25 cellular contexts compared by ENCODE assay signal in the genomic region with DNA sequence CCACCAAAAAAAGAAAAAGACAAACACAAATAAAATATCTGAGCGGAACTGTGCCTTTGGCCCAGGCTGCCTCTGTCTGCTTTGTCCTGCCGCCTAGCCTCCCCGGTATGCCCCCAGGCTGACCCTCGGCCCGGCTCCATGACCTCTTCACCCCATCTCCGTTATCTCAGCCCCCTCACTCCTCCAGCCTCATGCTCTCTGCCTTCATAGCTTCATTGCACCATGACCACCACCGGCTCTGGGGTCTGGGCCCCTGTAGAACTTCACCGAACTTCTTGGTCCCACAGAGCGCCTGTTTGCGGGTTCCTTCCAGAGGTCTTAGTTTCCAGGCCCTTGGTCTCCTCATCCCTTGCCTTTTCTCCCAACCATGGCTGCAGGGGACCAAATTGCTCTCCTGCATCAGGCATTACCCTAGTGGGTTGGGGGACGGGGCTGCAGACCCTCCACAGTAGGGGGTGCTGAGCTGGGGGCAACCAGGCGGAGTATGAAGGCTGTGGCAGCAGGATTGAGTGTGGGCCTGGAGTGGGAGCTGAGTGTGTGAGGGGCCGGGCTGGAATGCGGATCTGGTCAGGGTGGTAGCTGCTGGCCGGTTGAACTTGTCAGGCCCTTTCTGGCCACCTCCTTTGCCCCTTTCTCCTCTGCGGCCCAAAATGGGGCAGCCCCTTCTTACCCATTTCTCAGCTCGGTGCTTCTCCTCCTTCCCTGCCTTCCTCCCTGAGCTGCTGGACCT. TPM values are rescaled to one million over a fixed set of nuclear protein-coding genes. Genes with fewer than 3 reads are reported as not detected.
DNase-seq lines count a peak whose midpoint lies in the region; ATAC-seq, FAIRE-seq and TF ChIP-seq lines count a peak whose summit lies in the region.
"Had no signal": no experiment of that assay in that cellular context is flagged by ENCODE, and none has a peak within 500 bp of the region (broad histone marks: within the 10 kb centered on the region; RNA-seq: fewer than 3 reads in every experiment).

No MANE protein-coding gene starts in this region.

- no peak for FAIRE-seq in H54 (lab: Jason Lieb, UNC)
- FAIRE-seq: D721Med, endometrium, GM18507 had no signal

- peak overlapping the region; percentile 38 for H3K4me3 ChIP-seq in lower lobe of right lung
- H3K4me3 ChIP-seq: gastrocnemius medialis, hepatocyte had no signal

- peaks cover 97% of the 10 kb centered on the region for H3K36me3 ChIP-seq in lower lobe of right lung

- CTCF ChIA-PET in RWPE1 (lab: Yijun Ruan, JAX): no interaction called here

- H3K27ac Mint-ChIP-seq in activated CD4-positive, alpha-beta T cell treated with anti-CD3 and anti-CD28 coated beads, Interleukin-2, amount 10 ng/mL, durations not matched to agents 24 days and 14 days: peak overlapping the region; percentile 32
- H3K27ac Mint-ChIP-seq in stimulated activated naive B cell treated with anti-CD40 and anti-IgM and Interleukin-4, amounts not matched to agents 10 μg/mL and 1 μg/mL and 100 μg/mL, for 72 hours: peak overlapping the region; percentile 2
- H3K27ac Mint-ChIP-seq: activated CD4-positive, alpha-beta memory T cell treated with anti-CD3 and anti-CD28 coated beads, Interleukin-2, amount 10 ng/mL, durations not matched to agents 7 days and 5 days had no signal

- POLR2A ChIA-PET in RWPE1 (lab: Yijun Ruan, JAX; ENCODE audit: low non-redundant PET): no interaction called here

- H3K27ac ChIP-seq in RWPE1 (peak overlapping the region; percentile 50), lower lobe of right lung (peak overlapping the region; percentile 65)
- H3K27ac ChIP-seq: gastrocnemius medialis, hepatocyte, neutrophil had no signal

- no peaks in the 10 kb centered on the region for H3K27me3 ChIP-seq in lower lobe of right lung (ENCODE audit: low read depth)
- H3K27me3 ChIP-seq: gastrocnemius medialis, hepatocyte, neutrophil had no signal

- TF ChIP-seq CTCF in RWPE1 (conservative IDR thresholded peaks at IDR 0.05; ENCODE audit: low read depth): no peak
- TF ChIP-seq CTCF in lower lobe of right lung (IDR thresholded peaks at IDR 0.05): no peak

- H3K27me3 Mint-ChIP-seq in activated CD4-positive, alpha-beta T cell treated with anti-CD3 and anti-CD28 coated beads, Interleukin-2, amount 10 ng/mL, durations not matched to agents 24 days and 14 days: no peaks in the 10 kb centered on the region
- no peaks in the 10 kb centered on the region for H3K27me3 Mint-ChIP-seq in stimulated activated naive B cell treated with anti-CD40 and anti-IgM and Interleukin-4, amounts not matched to agents 10 μg/mL and 1 μg/mL and 100 μg/mL, for 72 hours
- H3K27me3 Mint-ChIP-seq: activated CD4-positive, alpha-beta memory T cell treated with anti-CD3 and anti-CD28 coated beads, Interleukin-2, amount 10 ng/mL, durations not matched to agents 7 days and 5 days; activated naive CD8-positive, alpha-beta T cell treated with anti-CD3 and anti-CD28 coated beads, Interleukin-2, amount 10 ng/mL, durations not matched to agents 7 days and 5 days had no signal

- intact Hi-C loops in activated CD4-positive, alpha-beta T cell treated with anti-CD3 and anti-CD28 coated beads, Interleukin-2, amount 10 ng/mL, durations not matched to agents 24 days and 14 days (cut with micrococcal nuclease): no loop called here
- intact Hi-C loops in lower lobe of right lung (cut with DNase I): no loop called here

- H3K36me3 Mint-ChIP-seq in activated CD4-positive, alpha-beta T cell treated with anti-CD3 and anti-CD28 coated beads, Interleukin-2, amount 10 ng/mL, durations not matched to agents 24 days and 14 days (ENCODE audit: low read depth): peaks cover 47% of the 10 kb centered on the region
- peaks cover 49 to 61% of the 10 kb centered on the region in 2 donors for H3K36me3 Mint-ChIP-seq in stimulated activated naive B cell treated with anti-CD40 and anti-IgM and Interleukin-4, amounts not matched to agents 10 μg/mL and 1 μg/mL and 100 μg/mL, for 72 hours

- TF ChIP-seq POLR2A in H54 (IDR thresholded peaks at IDR 0.05; ENCODE audit: low read depth, low read length): no peak

- H3K9me3 Mint-ChIP-seq in activated CD4-positive, alpha-beta T cell treated with anti-CD3 and anti-CD28 coated beads, Interleukin-2, amount 10 ng/mL, durations not matched to agents 24 days and 14 days: no peaks in the 10 kb centered on the region
- no peaks in the 10 kb centered on the region for H3K9me3 Mint-ChIP-seq in stimulated activated naive B cell treated with anti-CD40 and anti-IgM and Interleukin-4, amounts not matched to agents 10 μg/mL and 1 μg/mL and 100 μg/mL, for 72 hours
- H3K9me3 Mint-ChIP-seq: activated CD4-positive, alpha-beta memory T cell treated with anti-CD3 and anti-CD28 coated beads, Interleukin-2, amount 10 ng/mL, durations not matched to agents 7 days and 5 days; activated naive CD8-positive, alpha-beta T cell treated with anti-CD3 and anti-CD28 coated beads, Interleukin-2, amount 10 ng/mL, durations not matched to agents 7 days and 5 days had no signal

- H3K4me1 ChIP-seq in lower lobe of right lung: peaks cover 58% of the 10 kb centered on the region

- H3K4me3 Mint-ChIP-seq in activated CD4-positive, alpha-beta T cell treated with anti-CD3 and anti-CD28 coated beads, Interleukin-2, amount 10 ng/mL, durations not matched to agents 24 days and 14 days: no peak overlapping the region
- no peak overlapping the region for H3K4me3 Mint-ChIP-seq in stimulated activated naive B cell treated with anti-CD40 and anti-IgM and Interleukin-4, amounts not matched to agents 10 μg/mL and 1 μg/mL and 100 μg/mL, for 72 hours
- H3K4me3 Mint-ChIP-seq: activated CD4-positive, alpha-beta memory T cell treated with anti-CD3 and anti-CD28 coated beads, Interleukin-2, amount 10 ng/mL, durations not matched to agents 7 days and 5 days; activated naive CD8-positive, alpha-beta T cell treated with anti-CD3 and anti-CD28 coated beads, Interleukin-2, amount 10 ng/mL, durations not matched to agents 7 days and 5 days had no signal

- H3K9me3 ChIP-seq in lower lobe of right lung: no peaks in the 10 kb centered on the region
- H3K9me3 ChIP-seq: gastrocnemius medialis, neutrophil had no signal

- peak; percentile 3 to 8 for ATAC-seq in lower lobe of right lung
- ATAC-seq in stimulated activated naive B cell treated with anti-CD40 and anti-IgM and Interleukin-4, amounts not matched to agents 10 μg/mL and 1 μg/mL and 100 μg/mL, for 72 hours (replicated peaks): no peak
- ATAC-seq: activated CD4-positive, CD25-positive, alpha-beta regulatory T cell treated with anti-CD3 and anti-CD28 coated beads, Interleukin-2, amount 50 U/mL, for 24 hours; gastrocnemius medialis had no signal

- H3K4me1 Mint-ChIP-seq in activated CD4-positive, alpha-beta T cell treated with anti-CD3 and anti-CD28 coated beads, Interleukin-2, amount 10 ng/mL, durations not matched to agents 24 days and 14 days: no peaks in the 10 kb centered on the region
- peaks cover 5% of the 10 kb centered on the region in 2 donors for H3K4me1 Mint-ChIP-seq in stimulated activated naive B cell treated with anti-CD40 and anti-IgM and Interleukin-4, amounts not matched to agents 10 μg/mL and 1 μg/mL and 100 μg/mL, for 72 hours
- H3K4me1 Mint-ChIP-seq: activated CD4-positive, alpha-beta memory T cell treated with anti-CD3 and anti-CD28 coated beads, Interleukin-2, amount 10 ng/mL, durations not matched to agents 7 days and 5 days had no signal

- DNase-seq in activated CD4-positive, alpha-beta T cell treated with anti-CD3 and anti-CD28 coated beads, Interleukin-2, amount 10 ng/mL, durations not matched to agents 24 days and 14 days: no peak
- no peak for DNase-seq in activated CD4-positive, alpha-beta T cell treated with anti-CD3 and anti-CD28 coated beads, Interleukin-2, amount 50 U/mL, for 1 hour
- DNase-seq in RWPE1 (ENCODE audit: low spot score) (no peak), lower lobe of right lung (peak; percentile 49), GOT3 (lab: John Stamatoyannopoulos, UW) (no peak), H54 (ENCODE audit: insufficient read length, low spot score) (no peak)
- no peak for DNase-seq in stimulated activated naive B cell treated with anti-CD40 and anti-IgM and Interleukin-4, amounts not matched to agents 10 μg/mL and 1 μg/mL and 100 μg/mL, for 72 hours
- DNase-seq in activated CD4-positive, CD25-positive, alpha-beta regulatory T cell (lab: John Stamatoyannopoulos, UW): no peak
- DNase-seq: activated CD4-positive, alpha-beta memory T cell treated with anti-CD3 and anti-CD28 coated beads, Interleukin-2, amount 10 ng/mL, durations not matched to agents 7 days and 5 days; activated naive CD8-positive, alpha-beta T cell treated with anti-CD3 and anti-CD28 coated beads, Interleukin-2, amount 10 ng/mL, durations not matched to agents 7 days and 5 days; central memory CD4-positive, alpha-beta T cell; dermis blood vessel endothelial cell; gastrocnemius medialis; mesendoderm; NCI-H1694; NCI-H2171 treated with DMSO at 0.1 percent for 48 hours; NCI-H526; NK-92 treated with Interleukin-12 subunit alpha and Interleukin-12 subunit beta, amount 100 ng/mL, for 24 hours; SIG-M5 had no signal

RNA-seq across cellular contexts. Expression of a gene that starts 6.9 kb away (rescaled TPM):
- total RNA-seq in activated CD4-positive, alpha-beta T cell treated with anti-CD3 and anti-CD28 coated beads, Interleukin-2, amount 10 ng/mL, durations not matched to agents 24 days and 14 days: 45.9 and 47.7 TPM in 2 replicates
- 22.1 TPM for total RNA-seq in lower lobe of right lung

RNA-seq across cellular contexts. Expression of a gene that starts 7.5 kb away (rescaled TPM):
- total RNA-seq in activated CD4-positive, alpha-beta T cell treated with anti-CD3 and anti-CD28 coated beads, Interleukin-2, amount 10 ng/mL, durations not matched to agents 24 days and 14 days: 129 and 133 TPM in 2 replicates
- total RNA-seq in lower lobe of right lung: 58.4 TPM

RNA-seq across cellular contexts. Expression of a gene that starts 14.8 kb away (rescaled TPM):
- 35.8 and 38.7 TPM in 2 replicates for total RNA-seq in activated CD4-positive, alpha-beta T cell treated with anti-CD3 and anti-CD28 coated beads, Interleukin-2, amount 10 ng/mL, durations not matched to agents 24 days and 14 days
- 66.2 TPM for total RNA-seq in lower lobe of right lung

RNA-seq across cellular contexts. Expression of a gene that starts 22.3 kb away (rescaled TPM):
- 2.7 and 3.2 TPM in 2 replicates for total RNA-seq in activated CD4-positive, alpha-beta T cell treated with anti-CD3 and anti-CD28 coated beads, Interleukin-2, amount 10 ng/mL, durations not matched to agents 24 days and 14 days
- 6.4 TPM for total RNA-seq in lower lobe of right lung
- total RNA-seq: activated CD4-positive, alpha-beta memory T cell treated with anti-CD3 and anti-CD28 coated beads, Interleukin-2, amount 10 ng/mL, durations not matched to agents 7 days and 5 days; activated naive CD8-positive, alpha-beta T cell treated with anti-CD3 and anti-CD28 coated beads, Interleukin-2, amount 10 ng/mL, durations not matched to agents 7 days and 5 days; gastrocnemius medialis had no signal

RNA-seq across cellular contexts. Expression of a gene that starts 26.6 kb away (rescaled TPM):
- total RNA-seq in activated CD4-positive, alpha-beta T cell treated with anti-CD3 and anti-CD28 coated beads, Interleukin-2, amount 10 ng/mL, durations not matched to agents 24 days and 14 days: 41.7 and 43.8 TPM in 2 replicates
- total RNA-seq in lower lobe of right lung: 148 TPM

Comparison
In these comparisons a context has a peak if more than half of its experiments do, and no peak if none do; other contexts are left out.
1. ATAC-seq: peak in lower lobe of right lung (2 of 2); none in stimulated activated naive B cell treated with anti-CD40 and anti-IgM and Interleukin-4, amounts not matched to agents 10 μg/mL and 1 μg/mL and 100 μg/mL, for 72 hours (0 of 2).